1 cellular context compared by ENCODE assay signal in the genomic region with DNA sequence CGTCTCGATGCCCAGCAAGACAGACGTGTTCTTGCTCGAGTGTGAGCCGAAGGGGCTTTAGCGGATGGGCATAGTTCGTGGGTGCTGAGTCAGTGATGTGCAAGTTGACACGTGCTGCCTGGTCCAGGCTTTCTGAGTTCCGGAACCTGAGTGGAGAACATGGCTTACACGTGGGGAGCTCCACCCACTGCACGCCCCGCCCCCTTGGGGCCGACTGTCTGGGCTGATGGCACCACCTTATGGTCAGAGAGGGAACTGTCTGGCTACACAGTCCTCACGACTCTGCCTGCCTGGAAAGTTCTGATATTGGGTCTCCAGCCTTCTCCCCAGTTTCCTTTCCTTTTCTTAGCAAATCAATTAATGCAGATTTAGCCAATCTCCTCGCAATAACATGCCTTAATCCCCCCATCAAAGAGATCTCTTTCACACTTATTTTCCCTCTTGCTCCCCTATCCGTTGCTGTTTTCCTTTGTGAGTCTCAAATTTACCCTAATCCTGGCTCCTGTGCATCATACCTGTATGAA.
TF ChIP-seq lines count a peak whose summit lies in the region.

No MANE protein-coding gene starts in this region.

TF ChIP-seq in HepG2, 621 proteins besides CTCF, POLR2A, EP300 and RAD21 (continued from another document and continues in another):
- 0 out of 2 replicates have a peak, but pooled peaks have one; percentile 38 for TF ChIP-seq ZBTB44 (CRISPR knock-in tag; IDR thresholded peaks at IDR 0.05)
- no peak for TF ChIP-seq TAF15 (IDR thresholded peaks at IDR 0.05; ENCODE audit: low read depth, low read length, poor library complexity, severe bottlenecking)
- no peak for TF ChIP-seq POLR2AphosphoS2 (IDR thresholded peaks at IDR 0.05; ENCODE audit: low read depth, low read length)
- no peak for TF ChIP-seq ZNF678 (CRISPR knock-in tag; IDR thresholded peaks at IDR 0.05)
- no peak for TF ChIP-seq ZBTB10 (CRISPR knock-in tag; IDR thresholded peaks at IDR 0.05; ENCODE audit: borderline replicate concordance)
- no peak for TF ChIP-seq HOXA7 (CRISPR knock-in tag; IDR thresholded peaks at IDR 0.05)
- TF ChIP-seq HDAC1 (CRISPR knock-in tag; IDR thresholded peaks at IDR 0.05) = peak; percentile 65
- no peak for TF ChIP-seq TEF (CRISPR knock-in tag; IDR thresholded peaks at IDR 0.05)
- TF ChIP-seq, protein P1, sequence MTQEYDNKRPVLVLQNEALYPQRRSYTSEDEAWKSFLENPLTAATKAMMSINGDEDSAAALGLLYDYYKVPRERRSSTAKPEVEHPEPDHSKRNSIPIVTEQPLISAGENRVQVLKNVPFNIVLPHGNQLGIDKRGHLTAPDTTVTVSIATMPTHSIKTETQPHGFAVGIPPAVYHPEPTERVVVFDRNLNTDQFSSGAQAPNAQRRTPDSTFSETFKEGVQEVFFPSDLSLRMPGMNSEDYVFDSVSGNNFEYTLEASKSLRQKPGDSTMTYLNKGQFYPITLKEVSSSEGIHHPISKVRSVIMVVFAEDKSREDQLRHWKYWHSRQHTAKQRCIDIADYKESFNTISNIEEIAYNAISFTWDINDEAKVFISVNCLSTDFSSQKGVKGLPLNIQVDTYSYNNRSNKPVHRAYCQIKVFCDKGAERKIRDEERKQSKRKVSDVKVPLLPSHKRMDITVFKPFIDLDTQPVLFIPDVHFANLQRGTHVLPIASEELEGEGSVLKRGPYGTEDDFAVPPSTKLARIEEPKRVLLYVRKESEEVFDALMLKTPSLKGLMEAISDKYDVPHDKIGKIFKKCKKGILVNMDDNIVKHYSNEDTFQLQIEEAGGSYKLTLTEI (CRISPR knock-in tag; conservative IDR thresholded peaks at IDR 0.05) = no peak
- TF ChIP-seq, protein P2, sequence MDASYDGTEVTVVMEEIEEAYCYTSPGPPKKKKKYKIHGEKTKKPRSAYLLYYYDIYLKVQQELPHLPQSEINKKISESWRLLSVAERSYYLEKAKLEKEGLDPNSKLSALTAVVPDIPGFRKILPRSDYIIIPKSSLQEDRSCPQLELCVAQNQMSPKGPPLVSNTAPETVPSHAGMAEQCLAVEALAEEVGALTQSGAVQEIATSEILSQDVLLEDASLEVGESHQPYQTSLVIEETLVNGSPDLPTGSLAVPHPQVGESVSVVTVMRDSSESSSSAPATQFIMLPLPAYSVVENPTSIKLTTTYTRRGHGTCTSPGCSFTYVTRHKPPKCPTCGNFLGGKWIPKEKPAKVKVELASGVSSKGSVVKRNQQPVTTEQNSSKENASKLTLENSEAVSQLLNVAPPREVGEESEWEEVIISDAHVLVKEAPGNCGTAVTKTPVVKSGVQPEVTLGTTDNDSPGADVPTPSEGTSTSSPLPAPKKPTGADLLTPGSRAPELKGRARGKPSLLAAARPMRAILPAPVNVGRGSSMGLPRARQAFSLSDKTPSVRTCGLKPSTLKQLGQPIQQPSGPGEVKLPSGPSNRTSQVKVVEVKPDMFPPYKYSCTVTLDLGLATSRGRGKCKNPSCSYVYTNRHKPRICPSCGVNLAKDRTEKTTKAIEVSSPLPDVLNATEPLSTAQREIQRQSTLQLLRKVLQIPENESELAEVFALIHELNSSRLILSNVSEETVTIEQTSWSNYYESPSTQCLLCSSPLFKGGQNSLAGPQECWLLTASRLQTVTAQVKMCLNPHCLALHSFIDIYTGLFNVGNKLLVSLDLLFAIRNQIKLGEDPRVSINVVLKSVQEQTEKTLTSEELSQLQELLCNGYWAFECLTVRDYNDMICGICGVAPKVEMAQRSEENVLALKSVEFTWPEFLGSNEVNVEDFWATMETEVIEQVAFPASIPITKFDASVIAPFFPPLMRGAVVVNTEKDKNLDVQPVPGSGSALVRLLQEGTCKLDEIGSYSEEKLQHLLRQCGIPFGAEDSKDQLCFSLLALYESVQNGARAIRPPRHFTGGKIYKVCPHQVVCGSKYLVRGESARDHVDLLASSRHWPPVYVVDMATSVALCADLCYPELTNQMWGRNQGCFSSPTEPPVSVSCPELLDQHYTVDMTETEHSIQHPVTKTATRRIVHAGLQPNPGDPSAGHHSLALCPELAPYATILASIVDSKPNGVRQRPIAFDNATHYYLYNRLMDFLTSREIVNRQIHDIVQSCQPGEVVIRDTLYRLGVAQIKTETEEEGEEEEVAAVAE (CRISPR knock-in tag; IDR thresholded peaks at IDR 0.05; ENCODE audit: borderline replicate concordance) = no peak
- TF ChIP-seq ZFP1 (CRISPR knock-in tag; IDR thresholded peaks at IDR 0.05) = no peak
- TF ChIP-seq FOXM1 (CRISPR knock-in tag; IDR thresholded peaks at IDR 0.05) = no peak
- no peak for TF ChIP-seq IRF9 (CRISPR knock-in tag; IDR thresholded peaks at IDR 0.05; ENCODE audit: borderline replicate concordance)
- no peak for TF ChIP-seq CHD4 (IDR thresholded peaks at IDR 0.05; ENCODE audit: borderline replicate concordance, low read length)
- peak; percentile 30; the same call in 1 of the 2 replicates for TF ChIP-seq ETV5 (CRISPR knock-in tag; IDR thresholded peaks at IDR 0.05; ENCODE audit: borderline replicate concordance)
- peak; percentile 39 for TF ChIP-seq CBX1 (IDR thresholded peaks at IDR 0.05; ENCODE audit: low read depth)
- peak; percentile 39; the same call in 1 of the 2 replicates for TF ChIP-seq ZNF564 (CRISPR knock-in tag; IDR thresholded peaks at IDR 0.05)
- peak; percentile 66; the same call in 1 of the 2 replicates for TF ChIP-seq HOMEZ (CRISPR knock-in tag; IDR thresholded peaks at IDR 0.05; ENCODE audit: low read depth)
- no peak for TF ChIP-seq MATR3 (CRISPR knock-in tag; IDR thresholded peaks at IDR 0.05)
- TF ChIP-seq KLF15 (CRISPR knock-in tag; IDR thresholded peaks at IDR 0.05; ENCODE audit: borderline replicate concordance) = no peak
- peak; percentile 54; the same call in 1 of the 2 replicates for TF ChIP-seq CSRNP1 (CRISPR knock-in tag; IDR thresholded peaks at IDR 0.05)
- TF ChIP-seq HMGA1 (CRISPR knock-in tag; conservative IDR thresholded peaks at IDR 0.05) = no peak
- peak; percentile 72 for TF ChIP-seq MYPOP (CRISPR knock-in tag; IDR thresholded peaks at IDR 0.05)
- no peak for TF ChIP-seq ZFP41 (CRISPR knock-in tag; IDR thresholded peaks at IDR 0.05; ENCODE audit: borderline replicate concordance)
- TF ChIP-seq SUZ12 (IDR thresholded peaks at IDR 0.05; ENCODE audit: low read depth, low read length) = no peak
- TF ChIP-seq IKZF1 (IDR thresholded peaks at IDR 0.05) = no peak
- TF ChIP-seq NFE2 (CRISPR knock-in tag; IDR thresholded peaks at IDR 0.05) = no peak
- TF ChIP-seq ATM (IDR thresholded peaks at IDR 0.05; ENCODE audit: borderline replicate concordance) = no peak
- TF ChIP-seq ZNF550 (CRISPR knock-in tag; IDR thresholded peaks at IDR 0.05; ENCODE audit: borderline replicate concordance) = no peak
- TF ChIP-seq SP2 (CRISPR knock-in tag; IDR thresholded peaks at IDR 0.05) = no peak
- no peak for TF ChIP-seq ZFAT (CRISPR knock-in tag; conservative IDR thresholded peaks at IDR 0.05)
- no peak for TF ChIP-seq JUNB (CRISPR knock-in tag; IDR thresholded peaks at IDR 0.05; ENCODE audit: borderline replicate concordance)
- no peak for TF ChIP-seq SRSF1 (optimal IDR thresholded peaks at IDR 0.05; ENCODE audit: low read depth, low read length)
- TF ChIP-seq FOXO1 (CRISPR knock-in tag; IDR thresholded peaks at IDR 0.05) = no peak
- TF ChIP-seq ARHGAP35 (CRISPR knock-in tag; IDR thresholded peaks at IDR 0.05; ENCODE audit: borderline replicate concordance) = no peak
- peak; percentile 32; the same call in 1 of the 2 replicates for TF ChIP-seq KAT8 (CRISPR knock-in tag; IDR thresholded peaks at IDR 0.05)
- TF ChIP-seq ZNF841 (CRISPR knock-in tag; IDR thresholded peaks at IDR 0.05; ENCODE audit: borderline replicate concordance) = no peak
- TF ChIP-seq ETV6 (CRISPR knock-in tag; conservative IDR thresholded peaks at IDR 0.05) = no peak
- peak; percentile 38; the same call in 1 of the 2 replicates for TF ChIP-seq MYNN (CRISPR knock-in tag; IDR thresholded peaks at IDR 0.05; ENCODE audit: low read depth)
- no peak for TF ChIP-seq GLI4 (CRISPR knock-in tag; IDR thresholded peaks at IDR 0.05; ENCODE audit: borderline replicate concordance)
- TF ChIP-seq NR3C1 (CRISPR knock-in tag; IDR thresholded peaks at IDR 0.05) = no peak
- TF ChIP-seq FOXA1 (IDR thresholded peaks at IDR 0.05) = no peak
- 0 out of 2 replicates have a peak, but pooled peaks have one; percentile 22 for TF ChIP-seq FOXA1 (CRISPR knock-in tag; IDR thresholded peaks at IDR 0.05)
